Comparison of ENCODE assay signal across 14 cellular contexts in the genomic region with DNA sequence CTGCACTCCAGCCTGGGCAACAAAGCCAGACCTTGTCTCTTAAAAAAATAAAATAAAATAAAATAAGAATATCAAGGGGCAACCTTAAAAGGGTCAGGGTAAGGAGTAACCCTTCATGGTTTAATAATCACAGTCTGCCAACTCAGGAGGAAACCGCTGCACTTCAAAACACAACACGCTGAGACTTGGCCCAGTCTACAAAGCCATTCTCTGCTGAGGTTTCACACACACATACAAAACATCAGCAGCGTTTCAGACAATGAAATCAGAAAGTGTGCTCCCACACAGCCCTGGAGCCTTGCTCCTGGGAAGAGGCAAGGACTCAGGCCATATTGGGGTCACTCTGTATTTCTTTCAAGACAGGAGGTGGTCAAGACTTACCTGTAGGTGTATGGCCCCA. TPM values are rescaled to one million over a fixed set of nuclear protein-coding genes. Genes with fewer than 3 reads are reported as not detected.
DNase-seq lines count a peak whose midpoint lies in the region; ATAC-seq and TF ChIP-seq lines count a peak whose summit lies in the region.
"Had no signal": no experiment of that assay in that cellular context is flagged by ENCODE, and none has a peak within 500 bp of the region (broad histone marks: within the 10 kb centered on the region; RNA-seq: fewer than 3 reads in every experiment).

No MANE protein-coding gene starts in this region.

- in situ Hi-C loops in astrocyte of the spinal cord (cut with HindIII; ENCODE audit: low sequenced_read_pairs) = no loop called here

- H3K27ac ChIP-seq in spleen = peak overlapping the region in 5 of 8 donors; percentile 9 to 82 (median 59)

- peak overlapping the region; percentile 12 for H3K27ac Mint-ChIP-seq in glutamatergic neuron (ENCODE audit: unreplicated experiment)
- H3K27ac Mint-ChIP-seq in stimulated activated memory B cell treated with anti-CD40 and anti-IgM and Interleukin-4, amounts not matched to agents 10 μg/mL and 1 μg/mL and 100 μg/mL, for 72 hours = no peak overlapping the region
- H3K27ac Mint-ChIP-seq: activated CD8-positive, alpha-beta memory T cell treated with anti-CD3 and anti-CD28 coated beads, Interleukin-2, amount 10 ng/mL, durations not matched to agents 7 days and 5 days; activated naive CD8-positive, alpha-beta T cell had no signal

- H3K4me1 Mint-ChIP-seq in glutamatergic neuron (ENCODE audit: low read depth, unreplicated experiment) = peaks cover 25% of the 10 kb centered on the region
- H3K4me1 Mint-ChIP-seq in stimulated activated memory B cell treated with anti-CD40 and anti-IgM and Interleukin-4, amounts not matched to agents 10 μg/mL and 1 μg/mL and 100 μg/mL, for 72 hours = peaks cover 34% of the 10 kb centered on the region

- peaks cover 5% of the 10 kb centered on the region for H3K27me3 Mint-ChIP-seq in glutamatergic neuron (ENCODE audit: unreplicated experiment)
- H3K27me3 Mint-ChIP-seq in stimulated activated memory B cell treated with anti-CD40 and anti-IgM and Interleukin-4, amounts not matched to agents 10 μg/mL and 1 μg/mL and 100 μg/mL, for 72 hours = no peaks in the 10 kb centered on the region
- H3K27me3 Mint-ChIP-seq: activated CD8-positive, alpha-beta memory T cell treated with anti-CD3 and anti-CD28 coated beads, Interleukin-2, amount 10 ng/mL, durations not matched to agents 7 days and 5 days; activated naive CD8-positive, alpha-beta T cell had no signal

- peaks cover 36 to 87% (median 62%) of the 10 kb centered on the region in 6 donors for H3K4me1 ChIP-seq in spleen

- no peaks in the 10 kb centered on the region for H3K27me3 ChIP-seq in spleen (replicated peaks in 1 of 7)

- WGBS in spleen, 5 donors = 40 to 72% (median 70%) methylated on average over 3 of the region's 3 CpGs

- H3K4me3 ChIP-seq in GM12865 (ENCODE audit: low read depth, low read length) = peak overlapping the region; percentile 17
- no peak overlapping the region for H3K4me3 ChIP-seq in astrocyte of the spinal cord (ENCODE audit: low read depth, low read length)
- H3K4me3 ChIP-seq in spleen = no peak overlapping the region

- H3K4me3 Mint-ChIP-seq in glutamatergic neuron (ENCODE audit: unreplicated experiment) = no peak overlapping the region
- H3K4me3 Mint-ChIP-seq in stimulated activated memory B cell treated with anti-CD40 and anti-IgM and Interleukin-4, amounts not matched to agents 10 μg/mL and 1 μg/mL and 100 μg/mL, for 72 hours = no peak overlapping the region
- H3K4me3 Mint-ChIP-seq: activated CD8-positive, alpha-beta memory T cell treated with anti-CD3 and anti-CD28 coated beads, Interleukin-2, amount 10 ng/mL, durations not matched to agents 7 days and 5 days; activated naive CD8-positive, alpha-beta T cell had no signal

- intact Hi-C loops in spleen (cut with DNase I; ENCODE audit: low total_unique reads) = no loop called here

- no peak for ATAC-seq in stimulated activated memory B cell treated with anti-CD40 and anti-IgM and Interleukin-4, amounts not matched to agents 10 μg/mL and 1 μg/mL and 100 μg/mL, for 72 hours
- ATAC-seq: activated CD8-positive, alpha-beta memory T cell treated with anti-CD3 and anti-CD28 coated beads, Interleukin-2, amount 10 ng/mL, durations not matched to agents 7 days and 5 days had no signal

- H3K9me3 Mint-ChIP-seq in glutamatergic neuron (ENCODE audit: unreplicated experiment) = peaks cover 6% of the 10 kb centered on the region
- peaks cover 7% of the 10 kb centered on the region for H3K9me3 Mint-ChIP-seq in stimulated activated memory B cell treated with anti-CD40 and anti-IgM and Interleukin-4, amounts not matched to agents 10 μg/mL and 1 μg/mL and 100 μg/mL, for 72 hours

- peaks cover 0 to 72% (median 30%) of the 10 kb centered on the region in 6 donors for H3K36me3 ChIP-seq in spleen

- TF ChIP-seq POLR2A in spleen (IDR thresholded peaks at IDR 0.05) = no peak

- H3K36me3 Mint-ChIP-seq in glutamatergic neuron (ENCODE audit: unreplicated experiment) = peaks cover 23% of the 10 kb centered on the region
- H3K36me3 Mint-ChIP-seq in stimulated activated memory B cell treated with anti-CD40 and anti-IgM and Interleukin-4, amounts not matched to agents 10 μg/mL and 1 μg/mL and 100 μg/mL, for 72 hours = peaks cover 40% of the 10 kb centered on the region

- DNase-seq in GM12865 (ENCODE audit: low read depth) = peak; percentile 75
- peak; percentile 53 for DNase-seq in astrocyte of the spinal cord (ENCODE audit: low read depth, low spot score)
- DNase-seq in glutamatergic neuron = no peak
- no peak for DNase-seq in spleen
- DNase-seq in HCEC 1CT = no peak
- no peak for DNase-seq in HUDEP-2 (lab: John Stamatoyannopoulos, UW; ENCODE audit: unreplicated experiment in 76 of 76)
- no peak for DNase-seq in NCI-H2081 (lab: John Stamatoyannopoulos, UW)
- DNase-seq: activated CD8-positive, alpha-beta memory T cell treated with anti-CD3 and anti-CD28 coated beads, Interleukin-2, amount 10 ng/mL, durations not matched to agents 7 days and 5 days; effector memory CD4-positive, alpha-beta T cell; NCI-H446; T1000 had no signal

- peaks cover 0 to 16% (median 6%) of the 10 kb centered on the region in 8 donors for H3K9me3 ChIP-seq in spleen

- TF ChIP-seq CTCF in GM12865 (IDR thresholded peaks at IDR 0.05; ENCODE audit: insufficient read depth, low read depth, low read length, missing control alignments) (no peak), astrocyte of the spinal cord (IDR thresholded peaks at IDR 0.05; ENCODE audit: low read depth, low read length) (no peak), glutamatergic neuron (IDR thresholded peaks at IDR 0.05; ENCODE audit: partially characterized antibody, unreplicated experiment) (no peak), spleen (IDR thresholded peaks at IDR 0.05 in 8 of 11, conservative IDR thresholded peaks at IDR 0.05 in 3 of 11) (no peak)

RNA-seq across cellular contexts. Expression of gene SCARB2, which starts 18.3 kb away (rescaled TPM):
- total RNA-seq in glutamatergic neuron (ENCODE audit: unreplicated experiment) (330 TPM), spleen (100 to 1,000 TPM; 107 to 201 (median 156) TPM)
- polyA plus RNA-seq in spleen = 10 to 100 TPM; 27.2 to 32.0 (median 28.8) TPM

RNA-seq across cellular contexts. Expression of gene NUP54, which starts 47.1 kb away (rescaled TPM):
- 43.4 TPM for total RNA-seq in glutamatergic neuron (ENCODE audit: unreplicated experiment)
- 10 to 100 TPM; 26.2 to 43.2 (median 34.5) TPM for total RNA-seq in spleen
- 10 to 100 TPM; 22.8 to 28.9 (median 28.8) TPM for polyA plus RNA-seq in spleen

RNA-seq across cellular contexts. Expression of gene FAM47E, which starts 56.2 kb away (rescaled TPM):
- total RNA-seq in glutamatergic neuron (ENCODE audit: unreplicated experiment) (2.9 TPM), spleen (1 to 10 TPM in 6 of 7 donors, under 1 TPM in 1; 0.66 to 6.2 (median 2.4) TPM)
- 1 to 10 TPM; 1.0 to 1.4 (median 1.3) TPM for polyA plus RNA-seq in spleen
- total RNA-seq: HT1080 had no signal

Comparison
In these comparisons a context has a peak if more than half of its experiments do, and no peak if none do; other contexts are left out.
1. DNase-seq: peak in GM12865 (single experiment) and astrocyte of the spinal cord (single experiment); none in glutamatergic neuron (single experiment), spleen (single experiment), HCEC 1CT (single experiment), HUDEP-2 (0 of 76) and NCI-H2081 (0 of 2).